1 cellular context compared by ENCODE assay signal in the genomic region with DNA sequence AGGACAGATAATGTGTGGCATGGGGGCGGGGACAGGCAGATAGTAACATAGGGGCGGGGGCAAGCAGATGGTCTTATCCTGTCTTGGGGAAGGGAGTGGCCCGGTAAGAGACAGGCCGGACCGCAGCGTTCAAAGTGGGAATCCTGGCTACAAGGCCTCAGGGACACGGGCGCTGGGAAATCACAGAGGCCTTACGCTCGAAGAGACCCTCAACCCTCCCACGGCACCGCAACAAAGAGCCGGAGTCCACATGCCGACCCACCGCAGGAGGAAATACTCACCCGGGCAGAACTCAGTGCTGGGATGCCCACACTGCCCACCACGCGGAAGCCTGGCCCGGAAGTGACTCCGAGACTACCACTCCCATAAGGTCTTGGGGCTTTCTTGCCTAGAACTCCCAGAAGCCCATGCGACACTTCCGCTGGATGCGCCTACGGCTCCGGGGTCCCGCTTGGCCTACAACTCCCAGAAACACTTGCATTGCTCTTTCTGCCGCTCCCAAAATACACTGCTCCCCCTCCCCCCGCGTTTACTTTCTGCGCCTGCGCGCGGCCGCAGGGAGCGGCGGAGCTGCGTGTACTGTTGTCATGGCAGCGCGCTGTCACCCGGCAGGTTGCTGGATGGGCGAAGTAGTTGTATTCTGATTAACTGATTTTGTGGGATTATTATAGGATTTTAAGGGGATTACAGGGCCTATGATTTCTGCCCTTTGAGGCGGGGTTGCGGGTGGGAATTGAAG.
A peak's percentile ranks its signal among the peaks of the same experiment; 100 is the strongest.
TF ChIP-seq lines count a peak whose summit lies in the region.

A gene (minus strand): TSS at position 344 of the 739 bp plus-strand sequence. CDS start 3,840 bp downstream, outside the sequence.

TF ChIP-seq in K562, 482 proteins besides CTCF, POLR2A, EP300 and RAD21 (continued from another document and continues in another):
- TF ChIP-seq, protein P1, sequence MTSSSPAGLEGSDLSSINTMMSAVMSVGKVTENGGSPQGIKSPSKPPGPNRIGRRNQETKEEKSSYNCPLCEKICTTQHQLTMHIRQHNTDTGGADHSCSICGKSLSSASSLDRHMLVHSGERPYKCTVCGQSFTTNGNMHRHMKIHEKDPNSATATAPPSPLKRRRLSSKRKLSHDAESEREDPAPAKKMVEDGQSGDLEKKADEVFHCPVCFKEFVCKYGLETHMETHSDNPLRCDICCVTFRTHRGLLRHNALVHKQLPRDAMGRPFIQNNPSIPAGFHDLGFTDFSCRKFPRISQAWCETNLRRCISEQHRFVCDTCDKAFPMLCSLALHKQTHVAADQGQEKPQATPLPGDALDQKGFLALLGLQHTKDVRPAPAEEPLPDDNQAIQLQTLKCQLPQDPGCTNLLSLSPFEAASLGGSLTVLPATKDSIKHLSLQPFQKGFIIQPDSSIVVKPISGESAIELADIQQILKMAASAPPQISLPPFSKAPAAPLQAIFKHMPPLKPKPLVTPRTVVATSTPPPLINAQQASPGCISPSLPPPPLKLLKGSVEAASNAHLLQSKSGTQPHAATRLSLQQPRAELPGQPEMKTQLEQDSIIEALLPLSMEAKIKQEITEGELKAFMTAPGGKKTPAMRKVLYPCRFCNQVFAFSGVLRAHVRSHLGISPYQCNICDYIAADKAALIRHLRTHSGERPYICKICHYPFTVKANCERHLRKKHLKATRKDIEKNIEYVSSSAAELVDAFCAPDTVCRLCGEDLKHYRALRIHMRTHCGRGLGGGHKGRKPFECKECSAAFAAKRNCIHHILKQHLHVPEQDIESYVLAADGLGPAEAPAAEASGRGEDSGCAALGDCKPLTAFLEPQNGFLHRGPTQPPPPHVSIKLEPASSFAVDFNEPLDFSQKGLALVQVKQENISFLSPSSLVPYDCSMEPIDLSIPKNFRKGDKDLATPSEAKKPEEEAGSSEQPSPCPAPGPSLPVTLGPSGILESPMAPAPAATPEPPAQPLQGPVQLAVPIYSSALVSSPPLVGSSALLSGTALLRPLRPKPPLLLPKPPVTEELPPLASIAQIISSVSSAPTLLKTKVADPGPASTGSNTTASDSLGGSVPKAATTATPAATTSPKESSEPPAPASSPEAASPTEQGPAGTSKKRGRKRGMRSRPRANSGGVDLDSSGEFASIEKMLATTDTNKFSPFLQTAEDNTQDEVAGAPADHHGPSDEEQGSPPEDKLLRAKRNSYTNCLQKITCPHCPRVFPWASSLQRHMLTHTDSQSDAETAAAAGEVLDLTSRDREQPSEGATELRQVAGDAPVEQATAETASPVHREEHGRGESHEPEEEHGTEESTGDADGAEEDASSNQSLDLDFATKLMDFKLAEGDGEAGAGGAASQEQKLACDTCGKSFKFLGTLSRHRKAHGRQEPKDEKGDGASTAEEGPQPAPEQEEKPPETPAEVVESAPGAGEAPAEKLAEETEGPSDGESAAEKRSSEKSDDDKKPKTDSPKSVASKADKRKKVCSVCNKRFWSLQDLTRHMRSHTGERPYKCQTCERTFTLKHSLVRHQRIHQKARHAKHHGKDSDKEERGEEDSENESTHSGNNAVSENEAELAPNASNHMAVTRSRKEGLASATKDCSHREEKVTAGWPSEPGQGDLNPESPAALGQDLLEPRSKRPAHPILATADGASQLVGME (CRISPR knock-in tag; IDR thresholded peaks at IDR 0.05) = no peak
- no peak for TF ChIP-seq TAF1 (IDR thresholded peaks at IDR 0.05; ENCODE audit: control insufficient read depth, extremely low read depth, insufficient read depth, low read length, severe bottlenecking)
- TF ChIP-seq ZFPM2 (CRISPR knock-in tag; IDR thresholded peaks at IDR 0.05) = no peak
- TF ChIP-seq, protein P2, sequence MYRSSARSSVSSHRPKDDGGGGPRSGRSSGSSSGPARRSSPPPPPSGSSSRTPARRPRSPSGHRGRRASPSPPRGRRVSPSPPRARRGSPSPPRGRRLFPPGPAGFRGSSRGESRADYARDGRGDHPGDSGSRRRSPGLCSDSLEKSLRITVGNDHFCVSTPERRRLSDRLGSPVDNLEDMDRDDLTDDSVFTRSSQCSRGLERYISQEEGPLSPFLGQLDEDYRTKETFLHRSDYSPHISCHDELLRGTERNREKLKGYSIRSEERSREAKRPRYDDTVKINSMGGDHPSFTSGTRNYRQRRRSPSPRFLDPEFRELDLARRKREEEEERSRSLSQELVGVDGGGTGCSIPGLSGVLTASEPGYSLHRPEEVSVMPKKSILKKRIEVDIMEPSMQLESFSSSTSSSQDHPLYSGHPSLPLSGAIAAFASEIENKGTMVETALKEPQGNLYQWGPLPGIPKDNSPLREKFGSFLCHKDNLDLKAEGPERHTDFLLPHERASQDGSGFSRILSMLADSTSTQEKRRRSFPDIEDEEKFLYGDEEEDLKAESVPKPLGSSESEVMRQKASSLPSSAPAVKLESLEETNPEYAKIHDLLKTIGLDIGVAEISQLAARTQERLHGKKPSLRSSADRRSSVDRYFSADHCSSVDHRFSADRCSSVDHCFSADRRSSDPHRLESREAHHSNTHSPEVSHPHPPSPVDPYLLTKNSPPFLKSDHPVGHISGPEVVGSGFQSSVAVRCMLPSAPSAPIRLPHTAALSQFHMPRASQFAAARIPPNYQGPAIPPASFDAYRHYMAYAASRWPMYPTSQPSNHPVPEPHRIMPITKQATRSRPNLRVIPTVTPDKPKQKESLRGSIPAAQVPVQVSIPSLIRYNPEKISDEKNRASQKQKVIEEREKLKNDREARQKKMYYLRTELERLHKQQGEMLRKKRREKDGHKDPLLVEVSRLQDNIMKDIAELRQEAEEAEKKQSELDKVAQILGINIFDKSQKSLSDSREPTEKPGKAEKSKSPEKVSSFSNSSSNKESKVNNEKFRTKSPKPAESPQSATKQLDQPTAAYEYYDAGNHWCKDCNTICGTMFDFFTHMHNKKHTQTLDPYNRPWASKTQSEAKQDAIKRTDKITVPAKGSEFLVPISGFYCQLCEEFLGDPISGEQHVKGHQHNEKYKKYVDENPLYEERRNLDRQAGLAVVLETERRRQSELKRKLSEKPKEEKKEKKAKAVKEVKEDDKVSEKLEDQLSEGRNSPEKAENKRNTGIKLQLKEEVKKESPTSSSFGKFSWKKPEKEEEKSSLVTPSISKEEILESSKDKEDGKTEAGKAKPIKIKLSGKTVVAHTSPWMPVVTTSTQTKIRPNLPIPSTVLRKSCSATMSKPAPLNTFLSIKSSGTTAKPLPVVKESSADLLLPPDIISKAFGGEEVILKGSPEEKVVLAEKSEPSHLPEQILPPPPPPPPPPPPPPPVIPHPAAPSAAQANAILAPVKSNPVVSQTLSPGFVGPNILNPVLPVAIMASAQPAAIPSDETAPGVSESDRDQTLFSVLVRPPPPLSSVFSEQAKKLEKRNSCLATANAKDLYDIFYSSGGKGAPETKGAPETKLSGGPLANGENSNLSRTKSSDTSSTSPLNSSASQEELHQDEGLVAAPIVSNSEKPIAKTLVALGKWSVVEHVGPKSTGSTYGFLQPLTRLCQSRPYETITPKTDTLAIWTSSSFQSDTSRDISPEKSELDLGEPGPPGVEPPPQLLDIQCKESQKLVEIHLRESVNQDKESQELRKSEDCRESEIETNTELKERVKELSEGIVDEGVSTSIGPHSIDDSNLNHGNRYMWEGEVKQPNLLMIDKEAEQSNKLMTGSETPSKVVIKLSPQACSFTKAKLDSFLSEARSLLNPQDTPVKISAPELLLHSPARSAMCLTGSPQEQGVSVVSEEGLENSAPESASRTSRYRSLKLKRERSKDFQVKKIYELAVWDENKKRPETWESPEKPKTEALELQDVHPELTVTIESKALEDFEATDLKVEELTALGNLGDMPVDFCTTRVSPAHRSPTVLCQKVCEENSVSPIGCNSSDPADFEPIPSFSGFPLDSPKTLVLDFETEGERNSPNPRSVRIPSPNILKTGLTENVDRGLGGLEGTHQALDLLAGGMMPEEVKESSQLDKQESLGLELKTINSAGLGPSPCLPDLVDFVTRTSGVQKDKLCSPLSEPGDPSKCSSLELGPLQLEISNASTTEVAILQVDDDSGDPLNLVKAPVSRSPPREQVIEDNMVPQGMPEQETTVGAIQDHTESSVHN (IDR thresholded peaks at IDR 0.05; ENCODE audit: borderline replicate concordance in 1 of 2, low read depth in 1 of 2) = no peak
- TF ChIP-seq ARID2 (IDR thresholded peaks at IDR 0.05) = no peak
- TF ChIP-seq CBX3 (IDR thresholded peaks at IDR 0.05; ENCODE audit: borderline replicate concordance in 1 of 2, low read length in 2 of 2) = no peak
- TF ChIP-seq EZH2 (IDR thresholded peaks at IDR 0.05; ENCODE audit: borderline replicate concordance, low read depth, low read length) = no peak
- TF ChIP-seq, protein P3, sequence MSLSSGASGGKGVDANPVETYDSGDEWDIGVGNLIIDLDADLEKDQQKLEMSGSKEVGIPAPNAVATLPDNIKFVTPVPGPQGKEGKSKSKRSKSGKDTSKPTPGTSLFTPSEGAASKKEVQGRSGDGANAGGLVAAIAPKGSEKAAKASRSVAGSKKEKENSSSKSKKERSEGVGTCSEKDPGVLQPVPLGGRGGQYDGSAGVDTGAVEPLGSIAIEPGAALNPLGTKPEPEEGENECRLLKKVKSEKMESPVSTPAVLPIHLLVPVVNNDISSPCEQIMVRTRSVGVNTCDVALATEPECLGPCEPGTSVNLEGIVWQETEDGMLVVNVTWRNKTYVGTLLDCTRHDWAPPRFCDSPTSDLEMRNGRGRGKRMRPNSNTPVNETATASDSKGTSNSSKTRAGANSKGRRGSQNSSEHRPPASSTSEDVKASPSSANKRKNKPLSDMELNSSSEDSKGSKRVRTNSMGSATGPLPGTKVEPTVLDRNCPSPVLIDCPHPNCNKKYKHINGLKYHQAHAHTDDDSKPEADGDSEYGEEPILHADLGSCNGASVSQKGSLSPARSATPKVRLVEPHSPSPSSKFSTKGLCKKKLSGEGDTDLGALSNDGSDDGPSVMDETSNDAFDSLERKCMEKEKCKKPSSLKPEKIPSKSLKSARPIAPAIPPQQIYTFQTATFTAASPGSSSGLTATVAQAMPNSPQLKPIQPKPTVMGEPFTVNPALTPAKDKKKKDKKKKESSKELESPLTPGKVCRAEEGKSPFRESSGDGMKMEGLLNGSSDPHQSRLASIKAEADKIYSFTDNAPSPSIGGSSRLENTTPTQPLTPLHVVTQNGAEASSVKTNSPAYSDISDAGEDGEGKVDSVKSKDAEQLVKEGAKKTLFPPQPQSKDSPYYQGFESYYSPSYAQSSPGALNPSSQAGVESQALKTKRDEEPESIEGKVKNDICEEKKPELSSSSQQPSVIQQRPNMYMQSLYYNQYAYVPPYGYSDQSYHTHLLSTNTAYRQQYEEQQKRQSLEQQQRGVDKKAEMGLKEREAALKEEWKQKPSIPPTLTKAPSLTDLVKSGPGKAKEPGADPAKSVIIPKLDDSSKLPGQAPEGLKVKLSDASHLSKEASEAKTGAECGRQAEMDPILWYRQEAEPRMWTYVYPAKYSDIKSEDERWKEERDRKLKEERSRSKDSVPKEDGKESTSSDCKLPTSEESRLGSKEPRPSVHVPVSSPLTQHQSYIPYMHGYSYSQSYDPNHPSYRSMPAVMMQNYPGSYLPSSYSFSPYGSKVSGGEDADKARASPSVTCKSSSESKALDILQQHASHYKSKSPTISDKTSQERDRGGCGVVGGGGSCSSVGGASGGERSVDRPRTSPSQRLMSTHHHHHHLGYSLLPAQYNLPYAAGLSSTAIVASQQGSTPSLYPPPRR (CRISPR knock-in tag; IDR thresholded peaks at IDR 0.05; ENCODE audit: borderline replicate concordance) = no peak
- TF ChIP-seq ADNP (tag; IDR thresholded peaks at IDR 0.05) = no peak
- TF ChIP-seq SMARCA5 (IDR thresholded peaks at IDR 0.05) = no peak
- TF ChIP-seq MAZ (CRISPR knock-in tag; conservative IDR thresholded peaks at IDR 0.05 in 1 of 2, IDR thresholded peaks at IDR 0.05 in 1 of 2) = peak; percentile 77 to 86; a peak in 3 of 4 replicates
- TF ChIP-seq, protein P4, sequence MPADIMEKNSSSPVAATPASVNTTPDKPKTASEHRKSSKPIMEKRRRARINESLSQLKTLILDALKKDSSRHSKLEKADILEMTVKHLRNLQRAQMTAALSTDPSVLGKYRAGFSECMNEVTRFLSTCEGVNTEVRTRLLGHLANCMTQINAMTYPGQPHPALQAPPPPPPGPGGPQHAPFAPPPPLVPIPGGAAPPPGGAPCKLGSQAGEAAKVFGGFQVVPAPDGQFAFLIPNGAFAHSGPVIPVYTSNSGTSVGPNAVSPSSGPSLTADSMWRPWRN (IDR thresholded peaks at IDR 0.05; ENCODE audit: low read depth) = no peak
- TF ChIP-seq ILF3 (IDR thresholded peaks at IDR 0.05; ENCODE audit: borderline replicate concordance) = no peak
- TF ChIP-seq, protein P5, sequence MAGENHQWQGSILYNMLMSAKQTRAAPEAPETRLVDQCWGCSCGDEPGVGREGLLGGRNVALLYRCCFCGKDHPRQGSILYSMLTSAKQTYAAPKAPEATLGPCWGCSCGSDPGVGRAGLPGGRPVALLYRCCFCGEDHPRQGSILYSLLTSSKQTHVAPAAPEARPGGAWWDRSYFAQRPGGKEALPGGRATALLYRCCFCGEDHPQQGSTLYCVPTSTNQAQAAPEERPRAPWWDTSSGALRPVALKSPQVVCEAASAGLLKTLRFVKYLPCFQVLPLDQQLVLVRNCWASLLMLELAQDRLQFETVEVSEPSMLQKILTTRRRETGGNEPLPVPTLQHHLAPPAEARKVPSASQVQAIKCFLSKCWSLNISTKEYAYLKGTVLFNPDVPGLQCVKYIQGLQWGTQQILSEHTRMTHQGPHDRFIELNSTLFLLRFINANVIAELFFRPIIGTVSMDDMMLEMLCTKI (IDR thresholded peaks at IDR 0.05; ENCODE audit: partially characterized antibody) = no peak
- no peak; the same call in 1 of the 2 replicates for TF ChIP-seq DIDO1 (tag; IDR thresholded peaks at IDR 0.05; ENCODE audit: low read depth)
- TF ChIP-seq ZNF75A (CRISPR knock-in tag; IDR thresholded peaks at IDR 0.05) = no peak
- no peak for TF ChIP-seq PTTG1 (tag; IDR thresholded peaks at IDR 0.05; ENCODE audit: low read depth)
- no peak for TF ChIP-seq HMG20A (CRISPR knock-in tag; conservative IDR thresholded peaks at IDR 0.05)
- no peak for TF ChIP-seq CHD4 (IDR thresholded peaks at IDR 0.05; ENCODE audit: insufficient read depth, insufficient replicate concordance, low read depth, low read length, poor library complexity, severe bottlenecking)
- TF ChIP-seq NR4A1 (CRISPR knock-in tag; IDR thresholded peaks at IDR 0.05) = no peak
- TF ChIP-seq NR4A1 (tag; IDR thresholded peaks at IDR 0.05) = no peak
- no peak for TF ChIP-seq ZBTB17 (CRISPR knock-in tag; IDR thresholded peaks at IDR 0.05)
- no peak for TF ChIP-seq ZNF764 (CRISPR knock-in tag; IDR thresholded peaks at IDR 0.05; ENCODE audit: low read depth)
- TF ChIP-seq PML (IDR thresholded peaks at IDR 0.05; ENCODE audit: low read length) = no peak
- TF ChIP-seq, protein P6, sequence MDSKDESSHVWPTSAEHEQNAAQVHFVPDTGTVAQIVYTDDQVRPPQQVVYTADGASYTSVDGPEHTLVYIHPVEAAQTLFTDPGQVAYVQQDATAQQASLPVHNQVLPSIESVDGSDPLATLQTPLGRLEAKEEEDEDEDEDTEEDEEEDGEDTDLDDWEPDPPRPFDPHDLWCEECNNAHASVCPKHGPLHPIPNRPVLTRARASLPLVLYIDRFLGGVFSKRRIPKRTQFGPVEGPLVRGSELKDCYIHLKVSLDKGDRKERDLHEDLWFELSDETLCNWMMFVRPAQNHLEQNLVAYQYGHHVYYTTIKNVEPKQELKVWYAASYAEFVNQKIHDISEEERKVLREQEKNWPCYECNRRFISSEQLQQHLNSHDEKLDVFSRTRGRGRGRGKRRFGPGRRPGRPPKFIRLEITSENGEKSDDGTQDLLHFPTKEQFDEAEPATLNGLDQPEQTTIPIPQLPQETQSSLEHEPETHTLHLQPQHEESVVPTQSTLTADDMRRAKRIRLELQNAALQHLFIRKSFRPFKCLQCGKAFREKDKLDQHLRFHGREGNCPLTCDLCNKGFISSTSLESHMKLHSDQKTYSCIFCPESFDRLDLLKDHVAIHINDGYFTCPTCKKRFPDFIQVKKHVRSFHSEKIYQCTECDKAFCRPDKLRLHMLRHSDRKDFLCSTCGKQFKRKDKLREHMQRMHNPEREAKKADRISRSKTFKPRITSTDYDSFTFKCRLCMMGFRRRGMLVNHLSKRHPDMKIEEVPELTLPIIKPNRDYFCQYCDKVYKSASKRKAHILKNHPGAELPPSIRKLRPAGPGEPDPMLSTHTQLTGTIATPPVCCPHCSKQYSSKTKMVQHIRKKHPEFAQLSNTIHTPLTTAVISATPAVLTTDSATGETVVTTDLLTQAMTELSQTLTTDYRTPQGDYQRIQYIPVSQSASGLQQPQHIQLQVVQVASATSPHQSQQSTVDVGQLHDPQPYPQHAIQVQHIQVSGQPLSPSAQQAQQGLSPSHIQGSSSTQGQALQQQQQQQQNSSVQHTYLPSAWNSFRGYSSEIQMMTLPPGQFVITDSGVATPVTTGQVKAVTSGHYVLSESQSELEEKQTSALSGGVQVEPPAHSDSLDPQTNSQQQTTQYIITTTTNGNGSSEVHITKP (IDR thresholded peaks at IDR 0.05; ENCODE audit: partially characterized antibody) = peak; percentile 42
